In the genomic region with DNA sequence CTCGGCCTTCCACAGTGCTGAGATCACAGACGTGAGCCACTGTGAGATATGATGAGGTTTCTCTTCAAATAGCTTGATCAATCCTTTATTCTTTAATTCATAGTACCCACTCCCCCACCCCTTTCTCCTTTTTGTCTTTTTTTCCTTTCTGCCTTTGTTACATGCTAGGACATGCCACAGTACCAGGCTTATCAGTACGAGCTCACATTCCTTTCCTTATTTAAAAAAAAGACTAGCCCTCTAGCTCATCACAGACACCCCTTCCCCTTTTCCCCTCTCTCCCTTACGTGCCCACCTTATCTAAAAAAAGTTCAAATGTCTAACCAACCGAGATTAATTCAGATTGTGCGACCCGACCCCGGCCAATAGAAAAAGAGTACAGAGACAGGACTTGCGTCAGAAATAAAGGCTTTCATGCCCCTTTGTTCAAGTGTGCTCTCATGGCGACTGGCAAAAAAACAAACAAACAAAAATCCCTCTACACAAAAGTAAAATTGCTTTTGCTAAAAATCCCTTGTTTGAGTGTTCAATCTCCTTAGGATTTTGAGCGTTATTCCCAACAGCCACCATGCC, we compare ENCODE assay signal across 20 cellular contexts. TPM values are rescaled to one million over a fixed set of nuclear protein-coding genes. Genes with fewer than 3 reads are reported as not detected.
DNase-seq lines count a peak whose midpoint lies in the region; ATAC-seq and TF ChIP-seq lines count a peak whose summit lies in the region.
"Had no signal": no experiment of that assay in that cellular context is flagged by ENCODE, and none has a peak within 500 bp of the region (broad histone marks: within the 10 kb centered on the region; RNA-seq: fewer than 3 reads in every experiment).

No MANE protein-coding gene starts in this region.

- 0 out of 2 replicates have a peak overlapping the region, but pooled peaks have one; percentile 4 for H3K27ac ChIP-seq in GM23338 (ENCODE audit: low read depth)
- H3K27ac ChIP-seq in mesodermal cell (ENCODE audit: low read depth, low read length, severe bottlenecking): peak overlapping the region; percentile 74
- H3K27ac ChIP-seq: GM23248, left lung, stomach, uterus had no signal

- H3K4me3 ChIP-seq in GM23338 (no peak overlapping the region), mesodermal cell (ENCODE audit: extremely low read depth, insufficient read depth, low read length, poor library complexity, severe bottlenecking) (no peak overlapping the region)
- H3K4me3 ChIP-seq: GM23248, left lung, stomach, uterus had no signal

- no peaks in the 10 kb centered on the region for H3K27me3 ChIP-seq in GM23338 (ENCODE audit: insufficient read depth)
- H3K27me3 ChIP-seq: left lung, stomach, uterus had no signal

- WGBS in mesodermal cell (ENCODE audit: insufficient coverage in 2 of 2), 2 experiments: 65 to 70% methylated on average over 11 of the region's 11 CpGs

- TF ChIP-seq CTCF in GM23338 (conservative IDR thresholded peaks at IDR 0.05; ENCODE audit: low read depth in 2 of 2): no peak
- TF ChIP-seq CTCF in brain (conservative IDR thresholded peaks at IDR 0.05): no peak

- H3K4me1 Mint-ChIP-seq in GM23338 (peaks cover 40% of the 10 kb centered on the region), brain (peaks cover 18% of the 10 kb centered on the region)

- H4K20me1 ChIP-seq in GM23338 (replicated peaks; ENCODE audit: insufficient read depth): no peaks in the 10 kb centered on the region

- no peaks in the 10 kb centered on the region for H3K27me3 Mint-ChIP-seq in GM23338 (ENCODE audit: insufficient read depth, low read depth, poor library complexity)
- peaks cover 3% of the 10 kb centered on the region for H3K27me3 Mint-ChIP-seq in brain

- H3K36me3 Mint-ChIP-seq in GM23338 (ENCODE audit: low read depth): no peaks in the 10 kb centered on the region
- H3K36me3 Mint-ChIP-seq in brain: no peaks in the 10 kb centered on the region

- H3K9me3 Mint-ChIP-seq in GM23338 (no peaks in the 10 kb centered on the region), brain (no peaks in the 10 kb centered on the region)
- H3K9me3 Mint-ChIP-seq: CD4-positive, alpha-beta T cell had no signal

- H3K36me3 ChIP-seq in GM23338 (ENCODE audit: insufficient read depth) (no peaks in the 10 kb centered on the region), mesodermal cell (ENCODE audit: control insufficient read depth, insufficient read depth, low read length) (no peaks in the 10 kb centered on the region)
- H3K36me3 ChIP-seq: left lung, stomach, uterus had no signal

- no peaks in the 10 kb centered on the region for H3F3A ChIP-seq in GM23338 (replicated peaks; ENCODE audit: low read depth)

- H3K4me1 ChIP-seq in GM23338 (ENCODE audit: insufficient read depth) (peaks cover 35% of the 10 kb centered on the region), mesodermal cell (ENCODE audit: control insufficient read depth, insufficient read depth, low read length, poor library complexity, severe bottlenecking) (peaks cover 9% of the 10 kb centered on the region)
- H3K4me1 ChIP-seq: left lung, stomach, uterus had no signal

- ATAC-seq in GM23338 (peak; percentile 47; the same call in 2 of the 3 replicates), HG03045 (IDR thresholded peaks at IDR 0.05; ENCODE audit: unreplicated experiment) (no peak), HG02973 (IDR thresholded peaks at IDR 0.05; ENCODE audit: unreplicated experiment) (no peak)
- ATAC-seq: left lung had no signal

- H3K4me2 ChIP-seq in GM23338: no peak overlapping the region

- no peaks in the 10 kb centered on the region for H3K79me2 ChIP-seq in GM23338 (replicated peaks; ENCODE audit: insufficient read depth)

- H3K9me3 ChIP-seq in mesodermal cell (ENCODE audit: control insufficient read depth, low read length): no peaks in the 10 kb centered on the region
- H3K9me3 ChIP-seq: left lung, stomach, uterus had no signal

- peak overlapping the region; percentile 1; the same call in 1 of the 2 replicates for H2AFZ ChIP-seq in GM23338
- H2AFZ ChIP-seq: GM23248 had no signal

- no peaks in the 10 kb centered on the region for H3K9me2 ChIP-seq in GM23338 (ENCODE audit: insufficient read depth)

- peak; percentile 46 for DNase-seq in GM23338 (ENCODE audit: low spot score)
- peak; percentile 52 to 62 for DNase-seq in NCI-H1930 (lab: John Stamatoyannopoulos, UW)
- DNase-seq in putamen (ENCODE audit: low spot score): no peak
- DNase-seq in NCI-H69 (lab: John Stamatoyannopoulos, UW): no peak
- DNase-seq: activated CD4-positive, alpha-beta T cell treated with anti-CD3 and anti-CD28 coated beads for 4 hours; activated CD8-positive, alpha-beta memory T cell treated with anti-CD3 and anti-CD28 coated beads, Interleukin-2, amount 50 U/mL, for 48 hours; activated gamma-delta T cell treated with Interleukin-2 at 50 U/mL for 16 hours; CD4-positive, alpha-beta T cell; foreskin melanocyte; GM23248; left lung; NCI-H2081 treated with DMSO at 0.1 percent for 48 hours; NK-92 treated with Interleukin-12 subunit alpha and Interleukin-12 subunit beta, amount 100 ng/mL, for 24 hours; stimulated activated CD4-positive, alpha-beta T cell treated with anti-CD3 and anti-CD28 coated beads, Interleukin-2, amount 100 ng/mL, for 24 hours; stomach; uterus had no signal

- no peak overlapping the region for H3K4me3 Mint-ChIP-seq in GM23338
- H3K4me3 Mint-ChIP-seq in brain: peak overlapping the region in 4 of 5 experiments; percentile 1 to 18 (median 8)
- H3K4me3 Mint-ChIP-seq: CD4-positive, alpha-beta T cell had no signal

- H3K27ac Mint-ChIP-seq in GM23338 (peak overlapping the region; percentile 90), brain (peak overlapping the region in 3 of 5 experiments; percentile 20 to 85 (median 82))
- H3K27ac Mint-ChIP-seq: CD4-positive, alpha-beta T cell had no signal

TF ChIP-seq in GM23338, 12 proteins besides CTCF, POLR2A, EP300 and RAD21:
- TF ChIP-seq, protein P1, sequence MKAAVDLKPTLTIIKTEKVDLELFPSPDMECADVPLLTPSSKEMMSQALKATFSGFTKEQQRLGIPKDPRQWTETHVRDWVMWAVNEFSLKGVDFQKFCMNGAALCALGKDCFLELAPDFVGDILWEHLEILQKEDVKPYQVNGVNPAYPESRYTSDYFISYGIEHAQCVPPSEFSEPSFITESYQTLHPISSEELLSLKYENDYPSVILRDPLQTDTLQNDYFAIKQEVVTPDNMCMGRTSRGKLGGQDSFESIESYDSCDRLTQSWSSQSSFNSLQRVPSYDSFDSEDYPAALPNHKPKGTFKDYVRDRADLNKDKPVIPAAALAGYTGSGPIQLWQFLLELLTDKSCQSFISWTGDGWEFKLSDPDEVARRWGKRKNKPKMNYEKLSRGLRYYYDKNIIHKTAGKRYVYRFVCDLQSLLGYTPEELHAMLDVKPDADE (IDR thresholded peaks at IDR 0.05): no peak
- no peak for TF ChIP-seq EZH2 (IDR thresholded peaks at IDR 0.05; ENCODE audit: low read depth, unreplicated experiment)
- TF ChIP-seq ZNF114 (CRISPR knock-in tag; IDR thresholded peaks at IDR 0.05): no peak

RNA-seq across cellular contexts. Expression of gene MRAP2, which starts 49.2 kb away (rescaled TPM):
- 10.2 and 13.5 TPM in 2 replicates for total RNA-seq in GM23338 (2014; rRNA removed; shearing (Covaris generic))
- polyA plus RNA-seq in GM23338 (2016; fragmentation: Nextera tagmentation; extraction: Ambion mirVana) (6.1 and 6.8 TPM in 2 replicates), brain (ENCODE audit: insufficient read depth, low read depth, low replicate concordance) (102 TPM)
- 4.5 TPM for polyA plus RNA-seq in mesodermal cell (2013, experiment 1 of 2)
- polyA plus RNA-seq in mesodermal cell (2013, experiment 2 of 2): 3.5 TPM
- total RNA-seq: CD4-positive, alpha-beta T cell had no signal

Comparison
In these comparisons a context has a peak if more than half of its experiments do, and no peak if none do; other contexts are left out.
1. DNase-seq: peak in GM23338 (single experiment) and NCI-H1930 (2 of 2); none in putamen (single experiment) and NCI-H69 (single experiment).
2. RNA of gene MRAP2, which starts 49.2 kb away (polyA plus RNA-seq): 102 TPM in brain (single experiment); 6.1 to 6.8 TPM in GM23338; every median in the first group is over 10 times any median in the second.